In the genomic region with DNA sequence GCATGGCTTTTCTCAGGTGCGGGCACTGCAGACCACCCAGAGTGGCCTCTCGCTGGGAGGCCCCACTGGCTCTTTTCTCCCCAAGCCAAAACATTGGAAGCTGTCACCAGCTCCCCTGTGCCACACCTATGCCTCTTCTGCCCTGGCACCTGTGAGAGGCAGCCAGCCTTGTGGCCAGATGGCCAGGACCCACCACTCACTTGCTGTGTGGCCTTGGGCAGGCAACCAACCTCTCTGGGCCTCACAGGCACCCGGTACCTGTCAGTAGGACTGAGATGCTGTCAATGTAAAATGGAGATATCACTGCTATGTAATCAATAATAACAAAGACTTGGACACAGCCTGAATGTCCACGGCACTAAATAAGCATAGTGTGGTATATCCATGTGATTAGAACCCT, we compare ENCODE assay signal across 27 cellular contexts. TPM values are rescaled to one million over a fixed set of nuclear protein-coding genes. Genes with fewer than 3 reads are reported as not detected.
A peak's percentile ranks its signal among the peaks of the same experiment; 100 is the strongest.
DNase-seq lines count a peak whose midpoint lies in the region; ATAC-seq, FAIRE-seq and TF ChIP-seq lines count a peak whose summit lies in the region.
"Had no signal": no experiment of that assay in that cellular context is flagged by ENCODE, and none has a peak within 500 bp of the region (broad histone marks: within the 10 kb centered on the region; RNA-seq: fewer than 3 reads in every experiment).

No MANE protein-coding gene starts in this region.

- ATAC-seq in K562, result no peak
- no peak for ATAC-seq in sciatic nerve
- ATAC-seq in GM19035 (IDR thresholded peaks at IDR 0.05; ENCODE audit: unreplicated experiment), result no peak
- ATAC-seq: GM12878 had no signal

- no TSS peak for BruUV-seq in K562 (replicated peaks; lab: Mats Ljungman, UMichigan)

- no peak for TF ChIP-seq RAD21 in K562 (CRISPR knock-in tag; conservative IDR thresholded peaks at IDR 0.05 in 1 of 2, IDR thresholded peaks at IDR 0.05 in 1 of 2)

- no peak overlapping the region for H3K4me2 ChIP-seq in K562 (ENCODE audit: insufficient read depth, low read length)
- H3K4me2 ChIP-seq: BLaER1 had no signal

- POLR2A ChIA-PET in HEK293 (lab: Yijun Ruan, JAX) (no interaction called here), K562 (lab: Yijun Ruan, JAX) (no interaction called here)

- no peaks in the 10 kb centered on the region for H3K27me3 ChIP-seq in K562 (ENCODE audit: control insufficient read depth in 2 of 2, insufficient read depth in 2 of 2, low read length in 2 of 2)
- H3K27me3 ChIP-seq: BE2C, BLaER1 had no signal

- intact Hi-C loops in K562 (cut with micrococcal nuclease), result no loop called here
- intact Hi-C loops in sciatic nerve (cut with DNase I), result no loop called here

- no peak for TF ChIP-seq CTCF in HEK293 (tag by site-specific recombination; IDR thresholded peaks at IDR 0.05)
- TF ChIP-seq CTCF in K562 (IDR thresholded peaks at IDR 0.05 in 2 of 3, conservative IDR thresholded peaks at IDR 0.05 in 1 of 3; ENCODE audit: insufficient read depth in 2 of 3, low read depth in 1 of 3, low read length in 3 of 3), result no peak

- peaks cover 0 to 32% of the 10 kb centered on the region in 2 experiments; a peak in 1 of 3 replicates for H3K36me3 ChIP-seq in HEK293 (ENCODE audit: control insufficient read depth in 2 of 2, insufficient read depth in 1 of 2, low read length in 2 of 2)
- H3K36me3 ChIP-seq in K562 (ENCODE audit: control insufficient read depth, insufficient read depth, low read length), result no peaks in the 10 kb centered on the region
- H3K36me3 ChIP-seq: BE2C, BLaER1 had no signal

- DNase-seq in K562 (ENCODE audit: extremely low read depth in 1 of 4, low spot score in 3 of 4) (no peak), sciatic nerve (ENCODE audit: low spot score) (peak; percentile 32), H4 (ENCODE audit: low spot score) (no peak)
- no peak for DNase-seq in activated CD4-positive, alpha-beta T cell treated with anti-CD3 and anti-CD28 coated beads, Interleukin-2, amount 50 U/mL, for 1 hour
- DNase-seq: 8988T; ACHN; BE2C; C1 segment of cervical spinal cord; CD4-positive, alpha-beta memory T cell; CD4-positive, CD25-positive, alpha-beta regulatory T cell; CD8-positive, alpha-beta memory T cell; COR-L47; DMS 273 treated with DMSO at 0.1 percent for 48 hours; DMS153; DMS53; DMS79; DND-41; EL; GDM1 had no signal

- CTCF ChIA-PET in HEK293 (lab: Yijun Ruan, JAX), result no interaction called here
- CTCF ChIA-PET in K562 (lab: Yijun Ruan, JAX; ENCODE audit: low intra/inter-chr PET ratio), result no interaction called here

- TF ChIP-seq POLR2A in K562 (conservative IDR thresholded peaks at IDR 0.05), result no peak

- no peaks in the 10 kb centered on the region for H3K9me1 ChIP-seq in K562 (ENCODE audit: control insufficient read depth, insufficient read depth, low read length)

- H3K9me3 ChIP-seq in HEK293 (ENCODE audit: control insufficient read depth, insufficient read depth, low read depth, low read length) (no peaks in the 10 kb centered on the region), K562 (replicated peaks; ENCODE audit: control insufficient read depth, insufficient read depth, low read depth, low read length) (no peaks in the 10 kb centered on the region)
- H3K9me3 ChIP-seq: BE2C had no signal

- no peak for FAIRE-seq in K562 (lab: Jason Lieb, UNC)
- FAIRE-seq: A204.1, GM12878, GM12892, GM18507, GM19239 had no signal

- in situ Hi-C loops in K562 (cut with MboI), result no loop called here

- no peaks in the 10 kb centered on the region for H4K20me1 ChIP-seq in K562 (replicated peaks; ENCODE audit: control insufficient read depth, insufficient read depth, low read length)
- H4K20me1 ChIP-seq: BLaER1 had no signal

- no peak overlapping the region for H2AFZ ChIP-seq in K562 (ENCODE audit: low read depth, low read length)

- H3K4me3 ChIP-seq in HEK293 (ENCODE audit: low read depth, low read length) (no peak overlapping the region), K562 (no peak overlapping the region)
- H3K4me3 ChIP-seq: BLaER1, GM12878 had no signal

- no peak for TF ChIP-seq EP300 in K562 (IDR thresholded peaks at IDR 0.05; ENCODE audit: low read length)

- H3K9ac ChIP-seq in K562 (ENCODE audit: insufficient read depth in 1 of 2, low read depth in 2 of 2, low read length in 2 of 2), result no peak overlapping the region
- H3K9ac ChIP-seq: BLaER1 had no signal

- WGBS in K562 (ENCODE audit: insufficient coverage, low coverage, missing lambda C conversion rate), result 55% methylated on average over 4 of the region's 4 CpGs

- H3K79me2 ChIP-seq in K562 (ENCODE audit: control insufficient read depth, insufficient read depth, low read length), result no peaks in the 10 kb centered on the region

- no peak overlapping the region for H3K27ac ChIP-seq in HEK293 (ENCODE audit: extremely low read depth, low read depth, low read length)
- H3K27ac ChIP-seq in K562 (ENCODE audit: extremely low read depth, low read depth, low read length), result no peak overlapping the region
- H3K27ac ChIP-seq: BLaER1 had no signal

- H3K4me1 ChIP-seq in HEK293 (ENCODE audit: control insufficient read depth, insufficient read depth, low read length) (no peaks in the 10 kb centered on the region), K562 (replicated peaks in 1 of 2; ENCODE audit: control insufficient read depth in 2 of 2, insufficient read depth in 2 of 2, low read length in 2 of 2) (peaks cover 5 to 9% of the 10 kb centered on the region in 2 experiments; a peak in 3 of 5 replicates)
- H3K4me1 ChIP-seq: BE2C had no signal

TF ChIP-seq in HEK293, 187 proteins besides CTCF, POLR2A, EP300 and RAD21:
- TF ChIP-seq ZNF560 (tag by site-specific recombination; IDR thresholded peaks at IDR 0.05; ENCODE audit: borderline replicate concordance) (no peak), ZNF830 (tag by site-specific recombination; IDR thresholded peaks at IDR 0.05; ENCODE audit: low read depth) (no peak), ZNF768 (tag by site-specific recombination; IDR thresholded peaks at IDR 0.05) (0 out of 2 replicates have a peak, but pooled peaks have one; percentile 49), SALL2 (tag by site-specific recombination; IDR thresholded peaks at IDR 0.05; ENCODE audit: borderline replicate concordance) (no peak), ZNF221 (tag by site-specific recombination; IDR thresholded peaks at IDR 0.05; ENCODE audit: borderline replicate concordance) (no peak), KLF9 (tag by site-specific recombination; IDR thresholded peaks at IDR 0.05; ENCODE audit: low read depth) (no peak), ZNF514 (tag by site-specific recombination; IDR thresholded peaks at IDR 0.05) (no peak)

TF ChIP-seq in K562, 482 proteins besides CTCF, POLR2A, EP300 and RAD21 (continues in another document):
- peak; percentile 42 for TF ChIP-seq ZFP36 (IDR thresholded peaks at IDR 0.05; ENCODE audit: low read depth, low read length, partially characterized antibody)
- TF ChIP-seq ZNF766 (CRISPR knock-in tag; conservative IDR thresholded peaks at IDR 0.05), result no peak
- no peak for TF ChIP-seq RBBP5 (IDR thresholded peaks at IDR 0.05; ENCODE audit: borderline replicate concordance, insufficient read depth, low read length, poor library complexity, severe bottlenecking)
- no peak for TF ChIP-seq HNRNPH1 (optimal IDR thresholded peaks at IDR 0.05; ENCODE audit: low read depth, low read length)
- no peak for TF ChIP-seq KLF6 (CRISPR knock-in tag; IDR thresholded peaks at IDR 0.05; ENCODE audit: borderline replicate concordance)

RNA-seq across cellular contexts. Expression of a gene that starts 36.5 kb away (rescaled TPM):
- total RNA-seq in K562 (2011; cell fraction: chromatin; rRNA removed; ENCODE audit: low replicate concordance), result 42.7 and 49.1 TPM in 2 replicates
- total RNA-seq in K562 (2011; cell fraction: nucleolus; rRNA removed), result 52.2 and 60.0 TPM in 2 replicates
- total RNA-seq in K562 (2011; cell fraction: nucleoplasm; rRNA removed), result 75.3 and 87.6 TPM in 2 replicates
- total RNA-seq in K562 (2014; rRNA removed) (37.7 and 41.9 TPM in 2 replicates), K562 (2014; rRNA removed; fragmentation: Illumina TruSeq; extraction: Trizol) (59.5 and 64.5 TPM in 2 replicates), K562 (2015; rRNA removed; fragmentation: Illumina TruSeq; extraction: Trizol) (37.2 and 41.4 TPM in 2 replicates), K562 (2021) (57.3 and 60.9 TPM in 2 replicates), sciatic nerve (27.8 TPM)
- polyA plus RNA-seq in K562 (2011; rRNA removed) (48.6 and 66.0 TPM in 2 replicates), K562 (2014; fragmentation: Illumina TruSeq; extraction: Trizol) (43.8 and 51.1 TPM in 2 replicates), K562 (2014; fragmentation: Nextera tagmentation; extraction: Ambion mirVana) (10 to 100 TPM; 29.5 to 37.5 TPM), K562 (2014; rRNA removed) (37.2 and 48.4 TPM in 2 replicates)
- polyA plus RNA-seq in K562 (2011; cell fraction: cytosol; rRNA removed), result 46.2 and 52.0 TPM in 2 replicates
- 23.6 and 28.6 TPM in 2 replicates for polyA plus RNA-seq in K562 (2011; cell fraction: nucleus; rRNA removed)
- polyA plus RNA-seq in K562 (2012), result 37.4 and 49.1 TPM in 2 replicates
- polyA minus RNA-seq in K562 (2011; rRNA and poly(A)+ RNA removed), result 84.1 and 107 TPM in 2 replicates
- 36.2 and 65.5 TPM in 2 replicates for polyA minus RNA-seq in K562 (2011; cell fraction: cytosol; rRNA and poly(A)+ RNA removed)
- 12.9 and 23.4 TPM in 2 replicates for polyA minus RNA-seq in K562 (2011; cell fraction: nucleus; rRNA and poly(A)+ RNA removed)
- 77.4 and 98.0 TPM in 2 replicates for total RNA-seq in H4 (2014; rRNA removed; shearing (Covaris generic))

RNA-seq across cellular contexts. Expression of a gene that starts 53.5 kb away (rescaled TPM):
- total RNA-seq in K562 (2011; cell fraction: chromatin; rRNA removed; ENCODE audit: low replicate concordance), result 4.9 and 6.7 TPM in 2 replicates
- total RNA-seq in K562 (2011; cell fraction: nucleolus; rRNA removed), result 3.8 and 5.0 TPM in 2 replicates
- 5.4 and 9.9 TPM in 2 replicates for total RNA-seq in K562 (2011; cell fraction: nucleoplasm; rRNA removed)
- 0.82 and 0.98 TPM in 2 replicates for total RNA-seq in K562 (2014; rRNA removed)
- total RNA-seq in K562 (2014; rRNA removed; fragmentation: Illumina TruSeq; extraction: Trizol), result 1.5 and 1.7 TPM in 2 replicates
- total RNA-seq in K562 (2015; rRNA removed; fragmentation: Illumina TruSeq; extraction: Trizol), result 0.69 and 1.4 TPM in 2 replicates
- total RNA-seq in K562 (2021), result 9.8 and 11.4 TPM in 2 replicates
- 11.3 and 18.1 TPM in 2 replicates for polyA plus RNA-seq in K562 (2011; rRNA removed)
- polyA plus RNA-seq in K562 (2011; cell fraction: cytosol; rRNA removed), result 11.5 and 18.2 TPM in 2 replicates
- polyA plus RNA-seq in K562 (2011; cell fraction: nucleus; rRNA removed), result 12.1 and 16.6 TPM in 2 replicates
- polyA plus RNA-seq in K562 (2012), result 6.3 and 12.8 TPM in 2 replicates
- 5.2 and 6.3 TPM in 2 replicates for polyA plus RNA-seq in K562 (2014; fragmentation: Illumina TruSeq; extraction: Trizol)
- under 1 TPM; 0.60 to 0.97 TPM for polyA plus RNA-seq in K562 (2014; fragmentation: Nextera tagmentation; extraction: Ambion mirVana)
- polyA plus RNA-seq in K562 (2014; rRNA removed), result 3.0 and 6.7 TPM in 2 replicates
- polyA minus RNA-seq in K562 (2011; rRNA and poly(A)+ RNA removed), result 12.7 and 20.1 TPM in 2 replicates
- polyA minus RNA-seq in K562 (2011; cell fraction: cytosol; rRNA and poly(A)+ RNA removed), result 6.1 and 8.3 TPM in 2 replicates
- polyA minus RNA-seq in K562 (2011; cell fraction: nucleus; rRNA and poly(A)+ RNA removed), result 4.3 and 4.7 TPM in 2 replicates
- 9.5 TPM for total RNA-seq in sciatic nerve
- total RNA-seq in H4 (2014; rRNA removed; shearing (Covaris generic)), result 1.1 and 1.5 TPM in 2 replicates
- total RNA-seq: GM12878 had no signal
